ENCODE assay signal across 2 cellular contexts in the genomic region with DNA sequence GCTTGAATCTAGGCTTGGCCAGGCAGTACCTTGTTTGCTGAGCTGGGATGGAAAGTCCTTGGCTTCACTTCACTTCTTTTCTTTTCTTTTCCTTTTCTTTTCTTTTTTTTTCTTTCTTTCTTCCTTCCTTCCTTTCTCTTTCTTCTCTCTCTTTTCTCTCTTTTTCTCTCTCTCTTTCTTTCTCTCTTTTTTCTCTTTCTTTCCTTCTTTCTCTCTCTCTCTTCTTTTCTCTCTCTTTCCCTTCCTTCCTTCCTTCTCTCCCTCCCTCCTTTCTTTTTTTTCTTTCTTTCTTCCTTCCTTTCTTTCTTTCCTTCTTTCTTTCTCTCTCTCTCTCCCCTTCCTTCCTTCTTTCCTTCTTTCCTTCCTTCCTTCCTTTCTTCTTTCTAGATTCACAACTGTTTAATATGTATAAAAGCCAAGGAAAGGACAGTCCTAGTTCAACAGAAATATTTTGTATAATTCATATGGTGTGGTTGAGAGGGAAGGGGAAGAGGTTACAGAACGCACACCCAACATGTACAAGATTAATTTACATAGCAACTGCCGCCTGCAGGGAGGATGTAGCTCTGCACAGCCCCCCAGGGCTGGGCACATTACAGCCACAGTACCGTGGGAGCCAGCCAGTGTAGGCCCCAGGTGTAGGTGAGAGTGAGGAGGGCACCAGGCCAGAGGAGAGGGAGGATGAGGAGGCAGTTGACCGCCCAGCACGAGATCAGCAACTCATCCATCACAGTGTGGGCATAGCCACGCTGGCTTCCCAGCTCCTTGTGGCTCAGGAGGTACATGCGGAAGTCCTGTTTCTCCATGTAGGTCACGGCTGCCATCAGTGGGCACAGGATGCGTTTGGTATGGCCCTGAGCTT.
TF ChIP-seq lines count a peak whose summit lies in the region.

No MANE protein-coding gene starts in this region.

TF ChIP-seq in K562, 482 proteins besides CTCF, POLR2A, EP300 and RAD21 (continues in another document):
- no peak for TF ChIP-seq SRSF7 (optimal IDR thresholded peaks at IDR 0.05; ENCODE audit: low read depth, low read length)
- TF ChIP-seq HNRNPL (IDR thresholded peaks at IDR 0.05; ENCODE audit: low read depth, low read length), result 0 out of 2 replicates have a peak, but pooled peaks have one; percentile 25
- no peak for TF ChIP-seq ZNF76 (CRISPR knock-in tag; IDR thresholded peaks at IDR 0.05; ENCODE audit: borderline replicate concordance)
- TF ChIP-seq, protein P1, sequence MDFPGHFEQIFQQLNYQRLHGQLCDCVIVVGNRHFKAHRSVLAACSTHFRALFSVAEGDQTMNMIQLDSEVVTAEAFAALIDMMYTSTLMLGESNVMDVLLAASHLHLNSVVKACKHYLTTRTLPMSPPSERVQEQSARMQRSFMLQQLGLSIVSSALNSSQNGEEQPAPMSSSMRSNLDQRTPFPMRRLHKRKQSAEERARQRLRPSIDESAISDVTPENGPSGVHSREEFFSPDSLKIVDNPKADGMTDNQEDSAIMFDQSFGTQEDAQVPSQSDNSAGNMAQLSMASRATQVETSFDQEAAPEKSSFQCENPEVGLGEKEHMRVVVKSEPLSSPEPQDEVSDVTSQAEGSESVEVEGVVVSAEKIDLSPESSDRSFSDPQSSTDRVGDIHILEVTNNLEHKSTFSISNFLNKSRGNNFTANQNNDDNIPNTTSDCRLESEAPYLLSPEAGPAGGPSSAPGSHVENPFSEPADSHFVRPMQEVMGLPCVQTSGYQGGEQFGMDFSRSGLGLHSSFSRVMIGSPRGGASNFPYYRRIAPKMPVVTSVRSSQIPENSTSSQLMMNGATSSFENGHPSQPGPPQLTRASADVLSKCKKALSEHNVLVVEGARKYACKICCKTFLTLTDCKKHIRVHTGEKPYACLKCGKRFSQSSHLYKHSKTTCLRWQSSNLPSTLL (IDR thresholded peaks at IDR 0.05), result peak; percentile 18; the same call in 1 of the 2 replicates
- TF ChIP-seq CEBPG (CRISPR knock-in tag; IDR thresholded peaks at IDR 0.05), result no peak
- no peak for TF ChIP-seq CEBPG (tag; conservative IDR thresholded peaks at IDR 0.05 in 1 of 2, IDR thresholded peaks at IDR 0.05 in 1 of 2)
- 0 out of 2 replicates have a peak, but pooled peaks have one; percentile 22 for TF ChIP-seq DPF2 (IDR thresholded peaks at IDR 0.05)
- no peak for TF ChIP-seq ZNF717 (CRISPR knock-in tag; IDR thresholded peaks at IDR 0.05)
- TF ChIP-seq, protein P2, sequence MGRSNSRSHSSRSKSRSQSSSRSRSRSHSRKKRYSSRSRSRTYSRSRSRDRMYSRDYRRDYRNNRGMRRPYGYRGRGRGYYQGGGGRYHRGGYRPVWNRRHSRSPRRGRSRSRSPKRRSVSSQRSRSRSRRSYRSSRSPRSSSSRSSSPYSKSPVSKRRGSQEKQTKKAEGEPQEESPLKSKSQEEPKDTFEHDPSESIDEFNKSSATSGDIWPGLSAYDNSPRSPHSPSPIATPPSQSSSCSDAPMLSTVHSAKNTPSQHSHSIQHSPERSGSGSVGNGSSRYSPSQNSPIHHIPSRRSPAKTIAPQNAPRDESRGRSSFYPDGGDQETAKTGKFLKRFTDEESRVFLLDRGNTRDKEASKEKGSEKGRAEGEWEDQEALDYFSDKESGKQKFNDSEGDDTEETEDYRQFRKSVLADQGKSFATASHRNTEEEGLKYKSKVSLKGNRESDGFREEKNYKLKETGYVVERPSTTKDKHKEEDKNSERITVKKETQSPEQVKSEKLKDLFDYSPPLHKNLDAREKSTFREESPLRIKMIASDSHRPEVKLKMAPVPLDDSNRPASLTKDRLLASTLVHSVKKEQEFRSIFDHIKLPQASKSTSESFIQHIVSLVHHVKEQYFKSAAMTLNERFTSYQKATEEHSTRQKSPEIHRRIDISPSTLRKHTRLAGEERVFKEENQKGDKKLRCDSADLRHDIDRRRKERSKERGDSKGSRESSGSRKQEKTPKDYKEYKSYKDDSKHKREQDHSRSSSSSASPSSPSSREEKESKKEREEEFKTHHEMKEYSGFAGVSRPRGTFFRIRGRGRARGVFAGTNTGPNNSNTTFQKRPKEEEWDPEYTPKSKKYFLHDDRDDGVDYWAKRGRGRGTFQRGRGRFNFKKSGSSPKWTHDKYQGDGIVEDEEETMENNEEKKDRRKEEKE (IDR thresholded peaks at IDR 0.05; ENCODE audit: borderline replicate concordance in 1 of 2, control insufficient read depth in 1 of 2, low read depth in 2 of 2, low read length in 1 of 2), result peak in 1 of 2 experiments; percentile 52; a peak in 1 of 4 replicates
- TF ChIP-seq MTA1 (IDR thresholded peaks at IDR 0.05; ENCODE audit: borderline replicate concordance), result 0 out of 2 replicates have a peak, but pooled peaks have one; percentile 48
- TF ChIP-seq ARID1B (IDR thresholded peaks at IDR 0.05), result 0 out of 2 replicates have a peak, but pooled peaks have one; percentile 7
- peak; percentile 29; the same call in 1 of the 2 replicates for TF ChIP-seq TOE1 (IDR thresholded peaks at IDR 0.05; ENCODE audit: borderline replicate concordance)
- no peak for TF ChIP-seq TOE1 (CRISPR knock-in tag; IDR thresholded peaks at IDR 0.05; ENCODE audit: borderline replicate concordance, low read depth)
- TF ChIP-seq, protein P3, sequence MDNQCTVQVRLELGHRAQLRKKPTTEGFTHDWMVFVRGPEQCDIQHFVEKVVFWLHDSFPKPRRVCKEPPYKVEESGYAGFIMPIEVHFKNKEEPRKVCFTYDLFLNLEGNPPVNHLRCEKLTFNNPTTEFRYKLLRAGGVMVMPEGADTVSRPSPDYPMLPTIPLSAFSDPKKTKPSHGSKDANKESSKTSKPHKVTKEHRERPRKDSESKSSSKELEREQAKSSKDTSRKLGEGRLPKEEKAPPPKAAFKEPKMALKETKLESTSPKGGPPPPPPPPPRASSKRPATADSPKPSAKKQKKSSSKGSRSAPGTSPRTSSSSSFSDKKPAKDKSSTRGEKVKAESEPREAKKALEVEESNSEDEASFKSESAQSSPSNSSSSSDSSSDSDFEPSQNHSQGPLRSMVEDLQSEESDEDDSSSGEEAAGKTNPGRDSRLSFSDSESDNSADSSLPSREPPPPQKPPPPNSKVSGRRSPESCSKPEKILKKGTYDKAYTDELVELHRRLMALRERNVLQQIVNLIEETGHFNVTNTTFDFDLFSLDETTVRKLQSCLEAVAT (IDR thresholded peaks at IDR 0.05), result 0 out of 4 replicates have a peak, but pooled peaks of 1 of the 2 experiments have one; percentile 36
- peak; percentile 89; the same call in 1 of the 2 replicates for TF ChIP-seq THRAP3 (IDR thresholded peaks at IDR 0.05; ENCODE audit: borderline replicate concordance)
- TF ChIP-seq, protein P4, sequence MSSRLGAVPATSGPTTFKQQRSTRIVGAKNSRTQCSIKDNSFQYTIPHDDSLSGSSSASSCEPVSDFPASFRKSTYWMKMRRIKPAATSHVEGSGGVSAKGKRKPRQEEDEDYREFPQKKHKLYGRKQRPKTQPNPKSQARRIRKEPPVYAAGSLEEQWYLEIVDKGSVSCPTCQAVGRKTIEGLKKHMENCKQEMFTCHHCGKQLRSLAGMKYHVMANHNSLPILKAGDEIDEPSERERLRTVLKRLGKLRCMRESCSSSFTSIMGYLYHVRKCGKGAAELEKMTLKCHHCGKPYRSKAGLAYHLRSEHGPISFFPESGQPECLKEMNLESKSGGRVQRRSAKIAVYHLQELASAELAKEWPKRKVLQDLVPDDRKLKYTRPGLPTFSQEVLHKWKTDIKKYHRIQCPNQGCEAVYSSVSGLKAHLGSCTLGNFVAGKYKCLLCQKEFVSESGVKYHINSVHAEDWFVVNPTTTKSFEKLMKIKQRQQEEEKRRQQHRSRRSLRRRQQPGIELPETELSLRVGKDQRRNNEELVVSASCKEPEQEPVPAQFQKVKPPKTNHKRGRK (tag; IDR thresholded peaks at IDR 0.05), result peak; percentile 98

TF ChIP-seq in SK-N-SH treated with all-trans-retinoic acid at 6 μM for 48 hours, 23 proteins besides CTCF, POLR2A, EP300 and RAD21:
- TF ChIP-seq ISL1 (CRISPR knock-in tag; IDR thresholded peaks at IDR 0.05) (no peak), CSDC2 (CRISPR knock-in tag; IDR thresholded peaks at IDR 0.05) (no peak), GLIS3 (CRISPR knock-in tag; IDR thresholded peaks at IDR 0.05) (no peak), ZNF70 (CRISPR knock-in tag; IDR thresholded peaks at IDR 0.05) (no peak), ESRRG (CRISPR knock-in tag; IDR thresholded peaks at IDR 0.05) (no peak), ZC3H10 (CRISPR knock-in tag; IDR thresholded peaks at IDR 0.05) (no peak), TCF4 (CRISPR knock-in tag; IDR thresholded peaks at IDR 0.05; ENCODE audit: borderline replicate concordance) (no peak), ZNF565 (CRISPR knock-in tag; conservative IDR thresholded peaks at IDR 0.05; ENCODE audit: low read depth) (no peak), ZFP3 (CRISPR knock-in tag; IDR thresholded peaks at IDR 0.05) (no peak), BACH2 (CRISPR knock-in tag; IDR thresholded peaks at IDR 0.05; ENCODE audit: borderline replicate concordance) (no peak), PPARA (CRISPR knock-in tag; IDR thresholded peaks at IDR 0.05; ENCODE audit: borderline replicate concordance) (no peak), ZFP30 (CRISPR knock-in tag; IDR thresholded peaks at IDR 0.05) (no peak)
- TF ChIP-seq, protein P5, sequence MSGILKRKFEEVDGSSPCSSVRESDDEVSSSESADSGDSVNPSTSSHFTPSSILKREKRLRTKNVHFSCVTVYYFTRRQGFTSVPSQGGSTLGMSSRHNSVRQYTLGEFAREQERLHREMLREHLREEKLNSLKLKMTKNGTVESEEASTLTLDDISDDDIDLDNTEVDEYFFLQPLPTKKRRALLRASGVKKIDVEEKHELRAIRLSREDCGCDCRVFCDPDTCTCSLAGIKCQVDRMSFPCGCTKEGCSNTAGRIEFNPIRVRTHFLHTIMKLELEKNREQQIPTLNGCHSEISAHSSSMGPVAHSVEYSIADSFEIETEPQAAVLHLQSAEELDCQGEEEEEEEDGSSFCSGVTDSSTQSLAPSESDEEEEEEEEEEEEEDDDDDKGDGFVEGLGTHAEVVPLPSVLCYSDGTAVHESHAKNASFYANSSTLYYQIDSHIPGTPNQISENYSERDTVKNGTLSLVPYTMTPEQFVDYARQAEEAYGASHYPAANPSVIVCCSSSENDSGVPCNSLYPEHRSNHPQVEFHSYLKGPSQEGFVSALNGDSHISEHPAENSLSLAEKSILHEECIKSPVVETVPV (CRISPR knock-in tag; IDR thresholded peaks at IDR 0.05), result no peak
- TF ChIP-seq, protein P6, sequence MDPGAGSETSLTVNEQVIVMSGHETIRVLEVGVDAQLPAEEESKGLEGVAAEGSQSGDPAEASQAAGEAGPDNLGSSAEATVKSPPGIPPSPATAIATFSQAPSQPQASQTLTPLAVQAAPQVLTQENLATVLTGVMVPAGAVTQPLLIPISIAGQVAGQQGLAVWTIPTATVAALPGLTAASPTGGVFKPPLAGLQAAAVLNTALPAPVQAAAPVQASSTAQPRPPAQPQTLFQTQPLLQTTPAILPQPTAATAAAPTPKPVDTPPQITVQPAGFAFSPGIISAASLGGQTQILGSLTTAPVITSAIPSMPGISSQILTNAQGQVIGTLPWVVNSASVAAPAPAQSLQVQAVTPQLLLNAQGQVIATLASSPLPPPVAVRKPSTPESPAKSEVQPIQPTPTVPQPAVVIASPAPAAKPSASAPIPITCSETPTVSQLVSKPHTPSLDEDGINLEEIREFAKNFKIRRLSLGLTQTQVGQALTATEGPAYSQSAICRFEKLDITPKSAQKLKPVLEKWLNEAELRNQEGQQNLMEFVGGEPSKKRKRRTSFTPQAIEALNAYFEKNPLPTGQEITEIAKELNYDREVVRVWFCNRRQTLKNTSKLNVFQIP (CRISPR knock-in tag; IDR thresholded peaks at IDR 0.05; ENCODE audit: borderline replicate concordance, low read depth), result no peak
- TF ChIP-seq, protein P7, sequence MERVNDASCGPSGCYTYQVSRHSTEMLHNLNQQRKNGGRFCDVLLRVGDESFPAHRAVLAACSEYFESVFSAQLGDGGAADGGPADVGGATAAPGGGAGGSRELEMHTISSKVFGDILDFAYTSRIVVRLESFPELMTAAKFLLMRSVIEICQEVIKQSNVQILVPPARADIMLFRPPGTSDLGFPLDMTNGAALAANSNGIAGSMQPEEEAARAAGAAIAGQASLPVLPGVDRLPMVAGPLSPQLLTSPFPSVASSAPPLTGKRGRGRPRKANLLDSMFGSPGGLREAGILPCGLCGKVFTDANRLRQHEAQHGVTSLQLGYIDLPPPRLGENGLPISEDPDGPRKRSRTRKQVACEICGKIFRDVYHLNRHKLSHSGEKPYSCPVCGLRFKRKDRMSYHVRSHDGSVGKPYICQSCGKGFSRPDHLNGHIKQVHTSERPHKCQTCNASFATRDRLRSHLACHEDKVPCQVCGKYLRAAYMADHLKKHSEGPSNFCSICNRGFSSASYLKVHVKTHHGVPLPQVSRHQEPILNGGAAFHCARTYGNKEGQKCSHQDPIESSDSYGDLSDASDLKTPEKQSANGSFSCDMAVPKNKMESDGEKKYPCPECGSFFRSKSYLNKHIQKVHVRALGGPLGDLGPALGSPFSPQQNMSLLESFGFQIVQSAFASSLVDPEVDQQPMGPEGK (CRISPR knock-in tag; IDR thresholded peaks at IDR 0.05; ENCODE audit: borderline replicate concordance), result no peak
TF ChIP-seq in SK-N-SH treated with all-trans-retinoic acid at 6 μM for 48 hours: peak in this region for 0.
